ENCODE assay signal across 27 cellular contexts in genomic region chr1:225943582-225943981, GRCh38. TPM values are rescaled to one million over a fixed set of nuclear protein-coding genes. Genes with fewer than 3 reads are reported as not detected.
A peak's percentile ranks its signal among the peaks of the same experiment; 100 is the strongest.
DNase-seq lines count a peak whose midpoint lies in the region; ATAC-seq, FAIRE-seq and TF ChIP-seq lines count a peak whose summit lies in the region.
"Had no signal": no experiment of that assay in that cellular context is flagged by ENCODE, and none has a peak within 500 bp of the region (broad histone marks: within the 10 kb centered on the region; RNA-seq: fewer than 3 reads in every experiment).

No MANE protein-coding gene starts in this region.

- FAIRE-seq in HepG2 (lab: Jason Lieb, UNC) = no peak
- FAIRE-seq: H54 had no signal

- H3K9me2 ChIP-seq in SU-DHL-6 (replicated peaks; ENCODE audit: insufficient read depth, low read length) = no peaks in the 10 kb centered on the region

- peaks cover 59% of the 10 kb centered on the region for H3K4me1 Mint-ChIP-seq in endodermal cell

- H3K27ac Mint-ChIP-seq in endodermal cell = peak overlapping the region; percentile 76

- H3K79me2 ChIP-seq in HepG2 (ENCODE audit: insufficient read depth, low read length) (no peaks in the 10 kb centered on the region), SU-DHL-6 (ENCODE audit: insufficient read depth, low read length) (no peaks in the 10 kb centered on the region)

- H3K36me3 ChIP-seq in HepG2 (replicated peaks in 1 of 2; ENCODE audit: control insufficient read depth in 1 of 2, insufficient read depth in 2 of 2, low read length in 2 of 2) = no peaks in the 10 kb centered on the region
- H3K36me3 ChIP-seq in right lobe of liver = no peaks in the 10 kb centered on the region
- no peaks in the 10 kb centered on the region for H3K36me3 ChIP-seq in SU-DHL-6 (ENCODE audit: low read length)
- H3K36me3 ChIP-seq in endodermal cell (ENCODE audit: control insufficient read depth, insufficient read depth, low read length) = peaks cover 22% of the 10 kb centered on the region
- H3K36me3 ChIP-seq: BE2C had no signal

- ATAC-seq in HepG2 (no peak), right lobe of liver (no peak), GM21786 (IDR thresholded peaks at IDR 0.05; ENCODE audit: unreplicated experiment) (no peak)
- ATAC-seq: Panc1 had no signal

- POLR2A ChIA-PET in HepG2 (lab: Yijun Ruan, JAX) = no interaction called here

- H2AFZ ChIP-seq in HepG2 (ENCODE audit: low read length) = no peak overlapping the region
- no peak overlapping the region for H2AFZ ChIP-seq in SU-DHL-6 (ENCODE audit: low read depth, low read length, severe bottlenecking)

- H3K4me1 ChIP-seq in HepG2 (ENCODE audit: insufficient read depth, low read length) (peaks cover 38% of the 10 kb centered on the region), right lobe of liver (no peaks in the 10 kb centered on the region), endodermal cell (ENCODE audit: control insufficient read depth, insufficient read depth, low read length) (peaks cover 48% of the 10 kb centered on the region)
- H3K4me1 ChIP-seq: BE2C had no signal

- 24% methylated on average over 4 of the region's 4 CpGs for WGBS in HepG2 (ENCODE audit: low lambda C conversion rate)
- 75% methylated on average over 4 of the region's 4 CpGs for WGBS in right lobe of liver (ENCODE audit: insufficient coverage, low coverage, low lambda C conversion rate, missing lambda C conversion rate)
- 78 to 91% methylated on average over 2 to 4 of the region's 4 CpGs for WGBS in endodermal cell (ENCODE audit: insufficient coverage in 1 of 2, insufficient read length in 1 of 2), 2 experiments

- H3K27ac ChIP-seq in HepG2 (ENCODE audit: extremely low read length, insufficient read depth, low read length) = no peak overlapping the region
- no peak overlapping the region for H3K27ac ChIP-seq in right lobe of liver
- 0 out of 2 replicates have a peak overlapping the region, but pooled peaks have one; percentile 69 for H3K27ac ChIP-seq in SU-DHL-6 (ENCODE audit: low read depth, low read length)
- no peak overlapping the region for H3K27ac ChIP-seq in endodermal cell (ENCODE audit: low read depth, low read length)
- H3K27ac ChIP-seq: SK-N-MC had no signal

- DNase-seq in HepG2 (ENCODE audit: low spot score) (no peak), right lobe of liver (no peak), endodermal cell (no peak), posterior vena cava (ENCODE audit: low spot score) (peak; percentile 23), CD1c-positive myeloid dendritic cell (ENCODE audit: extremely low spot score) (no peak), NCI-H526 (lab: John Stamatoyannopoulos, UW) (no peak)
- DNase-seq: 8988T, ACHN, BE2C, Calu3, DMS79 treated with DMSO at 0.1 percent for 48 hours, GF-D8, Kasumi-1, MV-4-11, NCI-H1105 treated with DMSO at 0.1 percent for 48 hours, NCI-H2029, NCI-H446, NCI-H524 treated with DMSO at 0.1 percent for 48 hours, SIG-M5, SW 1271 had no signal

- TF ChIP-seq EP300 in HepG2 (IDR thresholded peaks at IDR 0.05; ENCODE audit: low read depth in 2 of 2, low read length in 2 of 2) = no peak
- TF ChIP-seq EP300 in HepG2 (CRISPR knock-in tag; IDR thresholded peaks at IDR 0.05; ENCODE audit: borderline replicate concordance) = no peak

- H3K9me3 ChIP-seq in HepG2 (ENCODE audit: low read length) = no peaks in the 10 kb centered on the region
- no peaks in the 10 kb centered on the region for H3K9me3 ChIP-seq in right lobe of liver
- H3K9me3 ChIP-seq in SU-DHL-6 (ENCODE audit: insufficient read depth, low read length) = no peaks in the 10 kb centered on the region
- no peaks in the 10 kb centered on the region for H3K9me3 ChIP-seq in endodermal cell (ENCODE audit: control insufficient read depth, low read length)
- H3K9me3 ChIP-seq: BE2C had no signal

- BruUV-seq in HepG2 (replicated peaks; lab: Mats Ljungman, UMichigan) = no TSS peak

- peaks cover 5% of the 10 kb centered on the region for H3K36me3 Mint-ChIP-seq in endodermal cell (ENCODE audit: low read depth)
- H3K36me3 Mint-ChIP-seq: CD14-positive monocyte had no signal

- H4K20me1 ChIP-seq in HepG2 (ENCODE audit: insufficient read depth, low read length) (no peaks in the 10 kb centered on the region), SU-DHL-6 (ENCODE audit: low read depth, low read length) (no peaks in the 10 kb centered on the region)

- H3K27me3 Mint-ChIP-seq in endodermal cell (ENCODE audit: insufficient read depth) = peaks cover 8% of the 10 kb centered on the region

- in situ Hi-C loops in HepG2 (cut with HindIII; ENCODE audit: extremely low pct_ligation_motif_present, low pct_unique_long_range_greater_than_20kb) = no loop called here

- CTCF ChIA-PET in HepG2 (lab: Yijun Ruan, JAX; ENCODE audit: low intra/inter-chr PET ratio, low total read pairs) = no interaction called here

- peaks cover 3% of the 10 kb centered on the region; the same call in 1 of the 2 replicates for H3F3A ChIP-seq in SU-DHL-6 (ENCODE audit: insufficient read depth)

- no peak for TF ChIP-seq RAD21 in HepG2 (CRISPR knock-in tag; IDR thresholded peaks at IDR 0.05)

- no peak overlapping the region for H3K4me2 ChIP-seq in HepG2 (ENCODE audit: low read depth, low read length)
- no peak overlapping the region for H3K4me2 ChIP-seq in SU-DHL-6 (ENCODE audit: low read depth, low read length, poor library complexity, severe bottlenecking)

- no peak overlapping the region for H3K9ac ChIP-seq in HepG2 (ENCODE audit: insufficient read depth, low read depth, low read length)
- no peak overlapping the region for H3K9ac ChIP-seq in SU-DHL-6 (ENCODE audit: low read length)
- H3K9ac ChIP-seq in endodermal cell (ENCODE audit: extremely low read depth, low read length, poor library complexity, severe bottlenecking) = peak overlapping the region; percentile 4

- no peak overlapping the region for H3K4me3 Mint-ChIP-seq in endodermal cell
- H3K4me3 Mint-ChIP-seq: CD14-positive monocyte had no signal

- intact Hi-C loops in HepG2 (cut with micrococcal nuclease; ENCODE audit: unreplicated experiment) (no loop called here), right lobe of liver (cut with DNase I) (no loop called here), posterior vena cava (cut with DNase I) (no loop called here)

- TF ChIP-seq CTCF in HepG2 (CRISPR knock-in tag; IDR thresholded peaks at IDR 0.05) = no peak
- no peak for TF ChIP-seq CTCF in right lobe of liver (IDR thresholded peaks at IDR 0.05)
- no peak for TF ChIP-seq CTCF in SU-DHL-6 (IDR thresholded peaks at IDR 0.05; ENCODE audit: insufficient read depth, low read length, poor library complexity, severe bottlenecking)
- TF ChIP-seq CTCF in endodermal cell (conservative IDR thresholded peaks at IDR 0.05) = no peak

- no peak overlapping the region for H3K4me3 ChIP-seq in HepG2 (replicated peaks in 1 of 3; ENCODE audit: insufficient read depth in 1 of 3, low read depth in 2 of 3, low read length in 3 of 3)
- H3K4me3 ChIP-seq in right lobe of liver = no peak overlapping the region
- H3K4me3 ChIP-seq in SU-DHL-6 (ENCODE audit: insufficient read depth, low read length, poor library complexity, severe bottlenecking) = no peak overlapping the region
- H3K4me3 ChIP-seq in endodermal cell (ENCODE audit: low read length) = no peak overlapping the region
- H3K4me3 ChIP-seq: SK-N-MC had no signal

- TF ChIP-seq POLR2A in HepG2 (IDR thresholded peaks at IDR 0.05; ENCODE audit: insufficient read depth in 1 of 2, low read depth in 2 of 2, low read length in 2 of 2) (no peak), right lobe of liver (IDR thresholded peaks at IDR 0.05) (no peak)

- H3K27me3 ChIP-seq in HepG2 (ENCODE audit: control insufficient read depth in 1 of 2, insufficient read depth in 2 of 2, low read length in 2 of 2) (peaks cover 4 to 26% of the 10 kb centered on the region in 2 experiments; a peak in 4 of 5 replicates), right lobe of liver (no peaks in the 10 kb centered on the region), SU-DHL-6 (ENCODE audit: low read length) (no peaks in the 10 kb centered on the region), endodermal cell (ENCODE audit: control insufficient read depth, insufficient read depth, low read length, poor library complexity, severe bottlenecking) (no peaks in the 10 kb centered on the region)
- H3K27me3 ChIP-seq: BE2C had no signal

- no peaks in the 10 kb centered on the region for H3K9me3 Mint-ChIP-seq in endodermal cell
- H3K9me3 Mint-ChIP-seq: CD14-positive monocyte had no signal

RNA-seq across cellular contexts. Expression of gene LEFTY2, which starts 2.6 kb away (rescaled TPM):
- 0.13 and 0.15 TPM in 2 replicates for total RNA-seq in HepG2 (2016; rRNA removed; fragmentation: Illumina TruSeq; extraction: Trizol)
- not detected in 2 replicates for total RNA-seq in HepG2 (2016; cell fraction: cytosol; rRNA removed; fragmentation: Illumina TruSeq; extraction: Trizol; ENCODE audit: low read depth)
- 0.11 TPM in 1 of 2 replicates, not detected in the other for total RNA-seq in HepG2 (2016; cell fraction: insoluble cytoplasmic fraction; rRNA removed; fragmentation: Illumina TruSeq; extraction: Trizol)
- not detected in 2 replicates for total RNA-seq in HepG2 (2016; cell fraction: membrane; rRNA removed; fragmentation: Illumina TruSeq; extraction: Trizol)
- 0.28 TPM in 1 of 2 replicates, not detected in the other for total RNA-seq in HepG2 (2016; cell fraction: nucleus; rRNA removed; fragmentation: Illumina TruSeq; extraction: Trizol)
- 0.33 and 0.42 TPM in 2 replicates for polyA plus RNA-seq in HepG2 (2011; rRNA removed)
- 0.42 and 0.65 TPM in 2 replicates for polyA plus RNA-seq in HepG2 (2011; cell fraction: cytosol; rRNA removed)
- polyA plus RNA-seq in HepG2 (2011; cell fraction: nucleus; rRNA removed) = 0.16 and 0.28 TPM in 2 replicates
- 0.29 and 0.47 TPM in 2 replicates for polyA plus RNA-seq in HepG2 (2012)
- not detected in 2 replicates for polyA plus RNA-seq in HepG2 (2016; cell fraction: cytosol; fragmentation: Illumina TruSeq; extraction: Trizol; ENCODE audit: low read depth)
- not detected in 2 replicates for polyA plus RNA-seq in HepG2 (2016; cell fraction: insoluble cytoplasmic fraction; fragmentation: Illumina TruSeq; extraction: Trizol; ENCODE audit: low read depth)
- 0.08 TPM in 1 of 2 replicates, not detected in the other for polyA plus RNA-seq in HepG2 (2016; cell fraction: membrane; fragmentation: Illumina TruSeq; extraction: Trizol; ENCODE audit: low read depth)
- not detected in 2 replicates for polyA plus RNA-seq in HepG2 (2016; cell fraction: nucleus; fragmentation: Illumina TruSeq; extraction: Trizol; ENCODE audit: insufficient read depth, low read depth)
- polyA minus RNA-seq in HepG2 (2011; rRNA and poly(A)+ RNA removed; ENCODE audit: low replicate concordance) = 0.28 TPM in 1 of 2 replicates, not detected in the other
- polyA minus RNA-seq in HepG2 (2011; cell fraction: cytosol; rRNA and poly(A)+ RNA removed) = not detected in 2 replicates
- not detected in 2 replicates for polyA minus RNA-seq in HepG2 (2011; cell fraction: nucleus; rRNA and poly(A)+ RNA removed)
- total RNA-seq in right lobe of liver = under 1 TPM in 1 of 6 experiments, not detected in 5; 0.31 TPM
- total RNA-seq in endodermal cell = 100 to 1,000 TPM; 272 to 938 TPM
- polyA plus RNA-seq in endodermal cell (2013, experiment 1 of 2) = 318 TPM
- polyA plus RNA-seq in endodermal cell (2013, experiment 2 of 2) = 376 TPM
- total RNA-seq in posterior vena cava = 1 to 10 TPM; 3.4 to 4.2 TPM
- total RNA-seq: Calu3, M059J had no signal
- polyA plus RNA-seq: CD14-positive monocyte had no signal

RNA-seq across cellular contexts. Expression of gene PYCR2, which starts 19.5 kb away (rescaled TPM):
- 47.8 and 49.5 TPM in 2 replicates for total RNA-seq in HepG2 (2016; rRNA removed; fragmentation: Illumina TruSeq; extraction: Trizol)
- 8.2 and 9.6 TPM in 2 replicates for total RNA-seq in HepG2 (2016; cell fraction: cytosol; rRNA removed; fragmentation: Illumina TruSeq; extraction: Trizol; ENCODE audit: low read depth)
- 45.9 and 51.2 TPM in 2 replicates for total RNA-seq in HepG2 (2016; cell fraction: insoluble cytoplasmic fraction; rRNA removed; fragmentation: Illumina TruSeq; extraction: Trizol)
- 16.1 and 17.9 TPM in 2 replicates for total RNA-seq in HepG2 (2016; cell fraction: membrane; rRNA removed; fragmentation: Illumina TruSeq; extraction: Trizol)
- total RNA-seq in HepG2 (2016; cell fraction: nucleus; rRNA removed; fragmentation: Illumina TruSeq; extraction: Trizol) = 31.1 and 42.8 TPM in 2 replicates
- 47.2 and 54.2 TPM in 2 replicates for polyA plus RNA-seq in HepG2 (2011; rRNA removed)
- polyA plus RNA-seq in HepG2 (2011; cell fraction: cytosol; rRNA removed) = 25.8 and 40.7 TPM in 2 replicates
- polyA plus RNA-seq in HepG2 (2011; cell fraction: nucleus; rRNA removed) = 98.0 and 106 TPM in 2 replicates
- 29.7 and 35.8 TPM in 2 replicates for polyA plus RNA-seq in HepG2 (2012)
- polyA plus RNA-seq in HepG2 (2016; cell fraction: cytosol; fragmentation: Illumina TruSeq; extraction: Trizol; ENCODE audit: low read depth) = 3.9 and 4.7 TPM in 2 replicates
- polyA plus RNA-seq in HepG2 (2016; cell fraction: insoluble cytoplasmic fraction; fragmentation: Illumina TruSeq; extraction: Trizol; ENCODE audit: low read depth) = 51.7 and 55.3 TPM in 2 replicates
- polyA plus RNA-seq in HepG2 (2016; cell fraction: membrane; fragmentation: Illumina TruSeq; extraction: Trizol; ENCODE audit: low read depth) = 8.9 and 9.2 TPM in 2 replicates
- 87.0 and 102 TPM in 2 replicates for polyA plus RNA-seq in HepG2 (2016; cell fraction: nucleus; fragmentation: Illumina TruSeq; extraction: Trizol; ENCODE audit: insufficient read depth, low read depth)
- polyA minus RNA-seq in HepG2 (2011; rRNA and poly(A)+ RNA removed; ENCODE audit: low replicate concordance) = 56.1 and 62.6 TPM in 2 replicates
- 13.5 and 15.9 TPM in 2 replicates for polyA minus RNA-seq in HepG2 (2011; cell fraction: cytosol; rRNA and poly(A)+ RNA removed)
- polyA minus RNA-seq in HepG2 (2011; cell fraction: nucleus; rRNA and poly(A)+ RNA removed) = 14.4 and 15.9 TPM in 2 replicates
- total RNA-seq in right lobe of liver = 10 to 100 TPM; 20.0 to 42.6 (median 24.9) TPM
- total RNA-seq in endodermal cell = 100 to 1,000 TPM in 1 of 2 donors, 10 to 100 TPM in 1; 94.5 to 101 TPM
- polyA plus RNA-seq in endodermal cell (2013, experiment 1 of 2) = 74.6 TPM
- polyA plus RNA-seq in endodermal cell (2013, experiment 2 of 2) = 71.4 TPM
- total RNA-seq in posterior vena cava = 10 to 100 TPM; 41.7 to 45.9 TPM

RNA-seq across cellular contexts. Expression of gene LEFTY1, which starts 54.6 kb away (rescaled TPM):
- 0.29 TPM in 1 of 2 replicates, not detected in the other for total RNA-seq in HepG2 (2016; rRNA removed; fragmentation: Illumina TruSeq; extraction: Trizol)
- 0.20 TPM in 1 of 2 replicates, not detected in the other for total RNA-seq in HepG2 (2016; cell fraction: cytosol; rRNA removed; fragmentation: Illumina TruSeq; extraction: Trizol; ENCODE audit: low read depth)
- total RNA-seq in HepG2 (2016; cell fraction: insoluble cytoplasmic fraction; rRNA removed; fragmentation: Illumina TruSeq; extraction: Trizol) = 0.18 and 0.50 TPM in 2 replicates
- 0.09 TPM in 1 of 2 replicates, not detected in the other for total RNA-seq in HepG2 (2016; cell fraction: membrane; rRNA removed; fragmentation: Illumina TruSeq; extraction: Trizol)
- 0.22 and 0.38 TPM in 2 replicates for total RNA-seq in HepG2 (2016; cell fraction: nucleus; rRNA removed; fragmentation: Illumina TruSeq; extraction: Trizol)
- polyA plus RNA-seq in HepG2 (2011; rRNA removed) = 0.79 and 1.8 TPM in 2 replicates
- 1.6 and 1.9 TPM in 2 replicates for polyA plus RNA-seq in HepG2 (2011; cell fraction: cytosol; rRNA removed)
- polyA plus RNA-seq in HepG2 (2011; cell fraction: nucleus; rRNA removed) = 0.68 and 0.78 TPM in 2 replicates
- 0.32 and 0.55 TPM in 2 replicates for polyA plus RNA-seq in HepG2 (2012)
- not detected in 2 replicates for polyA plus RNA-seq in HepG2 (2016; cell fraction: cytosol; fragmentation: Illumina TruSeq; extraction: Trizol; ENCODE audit: low read depth)
- 0.14 TPM in 1 of 2 replicates, not detected in the other for polyA plus RNA-seq in HepG2 (2016; cell fraction: insoluble cytoplasmic fraction; fragmentation: Illumina TruSeq; extraction: Trizol; ENCODE audit: low read depth)
- polyA plus RNA-seq in HepG2 (2016; cell fraction: membrane; fragmentation: Illumina TruSeq; extraction: Trizol; ENCODE audit: low read depth) = 0.11 TPM in 1 of 2 replicates, not detected in the other
- 0.28 and 0.51 TPM in 2 replicates for polyA plus RNA-seq in HepG2 (2016; cell fraction: nucleus; fragmentation: Illumina TruSeq; extraction: Trizol; ENCODE audit: insufficient read depth, low read depth)
- polyA minus RNA-seq in HepG2 (2011; rRNA and poly(A)+ RNA removed; ENCODE audit: low replicate concordance) = 0.12 TPM in 1 of 2 replicates, not detected in the other
- polyA minus RNA-seq in HepG2 (2011; cell fraction: cytosol; rRNA and poly(A)+ RNA removed) = 0.49 and 0.53 TPM in 2 replicates
- polyA minus RNA-seq in HepG2 (2011; cell fraction: nucleus; rRNA and poly(A)+ RNA removed) = 0.52 and 0.99 TPM in 2 replicates
- total RNA-seq in right lobe of liver = 1 to 10 TPM in 1 of 6 experiments, under 1 TPM in 3, not detected in 2; 0.29 to 1.1 (median 0.54) TPM
- total RNA-seq in endodermal cell = 100 to 1,000 TPM in 1 of 2 donors, 10 to 100 TPM in 1; 76.0 to 660 TPM
- polyA plus RNA-seq in endodermal cell (2013, experiment 1 of 2) = 184 TPM
- 274 TPM for polyA plus RNA-seq in endodermal cell (2013, experiment 2 of 2)
- under 1 TPM; 0.28 to 0.38 TPM for total RNA-seq in posterior vena cava
- total RNA-seq: Calu3 had no signal
- polyA plus RNA-seq: CD14-positive monocyte had no signal

RNA-seq across cellular contexts. Expression of gene SDE2, which starts 55.6 kb away (rescaled TPM):
- total RNA-seq in HepG2 (2016; rRNA removed; fragmentation: Illumina TruSeq; extraction: Trizol) = 19.6 and 24.7 TPM in 2 replicates
- 2.0 and 2.4 TPM in 2 replicates for total RNA-seq in HepG2 (2016; cell fraction: cytosol; rRNA removed; fragmentation: Illumina TruSeq; extraction: Trizol; ENCODE audit: low read depth)
- 19.8 and 25.8 TPM in 2 replicates for total RNA-seq in HepG2 (2016; cell fraction: insoluble cytoplasmic fraction; rRNA removed; fragmentation: Illumina TruSeq; extraction: Trizol)
- 5.6 and 6.8 TPM in 2 replicates for total RNA-seq in HepG2 (2016; cell fraction: membrane; rRNA removed; fragmentation: Illumina TruSeq; extraction: Trizol)
- total RNA-seq in HepG2 (2016; cell fraction: nucleus; rRNA removed; fragmentation: Illumina TruSeq; extraction: Trizol) = 11.3 and 13.2 TPM in 2 replicates
- 9.3 and 10.8 TPM in 2 replicates for polyA plus RNA-seq in HepG2 (2011; rRNA removed)
- polyA plus RNA-seq in HepG2 (2011; cell fraction: cytosol; rRNA removed) = 6.6 and 10.2 TPM in 2 replicates
- polyA plus RNA-seq in HepG2 (2011; cell fraction: nucleus; rRNA removed) = 4.4 and 5.5 TPM in 2 replicates
- 5.1 and 6.9 TPM in 2 replicates for polyA plus RNA-seq in HepG2 (2012)
- 0.27 and 0.31 TPM in 2 replicates for polyA plus RNA-seq in HepG2 (2016; cell fraction: cytosol; fragmentation: Illumina TruSeq; extraction: Trizol; ENCODE audit: low read depth)
- 19.9 and 21.1 TPM in 2 replicates for polyA plus RNA-seq in HepG2 (2016; cell fraction: insoluble cytoplasmic fraction; fragmentation: Illumina TruSeq; extraction: Trizol; ENCODE audit: low read depth)
- polyA plus RNA-seq in HepG2 (2016; cell fraction: membrane; fragmentation: Illumina TruSeq; extraction: Trizol; ENCODE audit: low read depth) = 1.2 and 1.5 TPM in 2 replicates
- polyA plus RNA-seq in HepG2 (2016; cell fraction: nucleus; fragmentation: Illumina TruSeq; extraction: Trizol; ENCODE audit: insufficient read depth, low read depth) = 13.3 and 14.1 TPM in 2 replicates
- 6.0 and 7.8 TPM in 2 replicates for polyA minus RNA-seq in HepG2 (2011; rRNA and poly(A)+ RNA removed; ENCODE audit: low replicate concordance)
- polyA minus RNA-seq in HepG2 (2011; cell fraction: cytosol; rRNA and poly(A)+ RNA removed) = 12.2 and 13.0 TPM in 2 replicates
- polyA minus RNA-seq in HepG2 (2011; cell fraction: nucleus; rRNA and poly(A)+ RNA removed) = 14.9 and 16.3 TPM in 2 replicates
- 10 to 100 TPM in 1 of 6 experiments, 1 to 10 TPM in 5; 7.1 to 10.9 (median 8.6) TPM for total RNA-seq in right lobe of liver
- 10 to 100 TPM; 19.0 to 21.6 TPM for total RNA-seq in endodermal cell
- 13.3 TPM for polyA plus RNA-seq in endodermal cell (2013, experiment 1 of 2)
- 12.3 TPM for polyA plus RNA-seq in endodermal cell (2013, experiment 2 of 2)
- total RNA-seq in posterior vena cava = 10 to 100 TPM; 17.9 to 18.0 TPM

Comparison
In these comparisons a context has a peak if more than half of its experiments do, and no peak if none do; other contexts are left out.
1. RNA of gene LEFTY2, which starts 2.6 kb away (total RNA-seq): 272 to 938 TPM in endodermal cell; 3.4 to 4.2 TPM in posterior vena cava, 0.11 to 0.28 TPM in HepG2 and 0.31 TPM in right lobe of liver; every median in the first group is over 10 times any median in the second.
2. RNA of gene LEFTY1, which starts 54.6 kb away (total RNA-seq): 76.0 to 660 TPM in endodermal cell; 0.29 to 1.1 TPM in right lobe of liver, 0.28 to 0.38 TPM in posterior vena cava and 0.09 to 0.50 TPM in HepG2; every median in the first group is over 10 times any median in the second.